Comparison of ENCODE assay signal across 18 cellular contexts in the genomic region with DNA sequence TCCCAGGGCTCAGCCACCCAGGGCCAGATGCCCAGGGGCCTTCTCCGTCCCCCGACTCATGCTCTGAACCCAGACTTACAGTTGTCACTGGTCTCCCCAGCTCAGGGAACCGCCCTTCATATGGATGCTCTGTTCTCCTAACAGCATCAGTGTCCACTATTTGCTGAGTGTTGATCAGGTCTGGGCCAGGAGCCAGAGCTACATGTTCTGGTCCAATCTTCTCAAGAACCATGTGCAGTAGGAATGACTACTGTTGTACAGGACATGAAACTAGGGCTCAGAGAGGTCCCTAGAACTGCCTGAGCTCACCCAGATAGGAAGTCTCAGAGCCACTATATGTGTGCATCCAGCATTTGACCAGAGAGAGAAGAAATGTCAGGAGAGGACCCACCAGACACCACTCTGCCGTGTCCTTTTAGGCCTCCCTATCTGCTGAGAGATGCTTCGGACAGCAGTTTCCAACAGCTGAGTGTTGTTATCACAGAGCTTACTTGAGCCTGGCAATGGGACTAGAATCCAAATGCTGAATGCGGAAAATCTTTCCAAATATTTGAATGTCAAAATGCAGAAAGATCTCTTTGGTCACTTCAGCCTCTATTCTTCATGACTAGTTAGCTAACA.
DNase-seq lines count a peak whose midpoint lies in the region; ATAC-seq and TF ChIP-seq lines count a peak whose summit lies in the region.
"Had no signal": no experiment of that assay in that cellular context is flagged by ENCODE, and none has a peak within 500 bp of the region (broad histone marks: within the 10 kb centered on the region; RNA-seq: fewer than 3 reads in every experiment).

No MANE protein-coding gene starts in this region.

- intact Hi-C loops in left ventricle myocardium inferior (cut with micrococcal nuclease) (no loop called here), ovary (cut with DNase I) (no loop called here)
- intact Hi-C loops in activated T-helper 1 cell treated with anti-CD3 and anti-CD28 coated beads, Interleukin-12 subunit alpha, Interleukin-12 subunit beta, Interleukin-2, Interleukin-4 antibody, amounts not matched to agents 30 ng/mL and 10 ng/mL and 1 ng/mL, durations not matched to agents 14 hours and 24 hours and 36 hours (cut with micrococcal nuclease) = no loop called here

- CTCF ChIA-PET in activated CD8-positive, alpha-beta memory T cell treated with anti-CD3 and anti-CD28 coated beads, Interleukin-2, amount 10 ng/mL, durations not matched to agents 7 days and 5 days (lab: Charles Lee) = no interaction called here

- no peak for TF ChIP-seq CTCF in left ventricle myocardium inferior (IDR thresholded peaks at IDR 0.05; ENCODE audit: borderline replicate concordance)
- TF ChIP-seq CTCF in parathyroid adenoma (IDR thresholded peaks at IDR 0.05) = no peak
- TF ChIP-seq CTCF in ovary (IDR thresholded peaks at IDR 0.05) = no peak

- H3K4me3 ChIP-seq in left ventricle myocardium inferior (peak overlapping the region; percentile 27), parathyroid adenoma (ENCODE audit: low read depth, low read length) (no peak overlapping the region), ovary (no peak overlapping the region)
- H3K4me3 ChIP-seq: cardiac muscle cell had no signal

- no peak overlapping the region for H2AFZ ChIP-seq in parathyroid adenoma

- no peaks in the 10 kb centered on the region for H3K36me3 Mint-ChIP-seq in activated CD8-positive, alpha-beta memory T cell treated with anti-CD3 and anti-CD28 coated beads, Interleukin-2, amount 10 ng/mL, durations not matched to agents 7 days and 5 days
- no peaks in the 10 kb centered on the region for H3K36me3 Mint-ChIP-seq in activated T-helper 1 cell treated with anti-CD3 and anti-CD28 coated beads, Interleukin-12 subunit alpha, Interleukin-12 subunit beta, Interleukin-2, Interleukin-4 antibody, amounts not matched to agents 30 ng/mL and 10 ng/mL and 1 ng/mL, durations not matched to agents 14 hours and 24 hours and 36 hours (ENCODE audit: low read depth)
- H3K36me3 Mint-ChIP-seq: activated naive CD8-positive, alpha-beta T cell treated with anti-CD3 and anti-CD28 coated beads for 36 hours had no signal

- no peaks in the 10 kb centered on the region for H3K36me3 ChIP-seq in left ventricle myocardium inferior
- H3K36me3 ChIP-seq in parathyroid adenoma (ENCODE audit: control insufficient read depth, insufficient read depth, low read length) = no peaks in the 10 kb centered on the region
- H3K36me3 ChIP-seq in ovary = no peaks in the 10 kb centered on the region
- H3K36me3 ChIP-seq: cardiac muscle cell, neutrophil had no signal

- H3K4me3 Mint-ChIP-seq in activated CD8-positive, alpha-beta memory T cell treated with anti-CD3 and anti-CD28 coated beads, Interleukin-2, amount 10 ng/mL, durations not matched to agents 7 days and 5 days = no peak overlapping the region
- no peak overlapping the region for H3K4me3 Mint-ChIP-seq in activated T-helper 1 cell treated with anti-CD3 and anti-CD28 coated beads, Interleukin-12 subunit alpha, Interleukin-12 subunit beta, Interleukin-2, Interleukin-4 antibody, amounts not matched to agents 30 ng/mL and 10 ng/mL and 1 ng/mL, durations not matched to agents 14 hours and 24 hours and 36 hours
- H3K4me3 Mint-ChIP-seq: activated naive CD8-positive, alpha-beta T cell treated with anti-CD3 and anti-CD28 coated beads for 36 hours; effector memory CD8-positive, alpha-beta T cell; type B pancreatic cell had no signal

- no peaks in the 10 kb centered on the region for H3K4me1 Mint-ChIP-seq in activated CD8-positive, alpha-beta memory T cell treated with anti-CD3 and anti-CD28 coated beads, Interleukin-2, amount 10 ng/mL, durations not matched to agents 7 days and 5 days
- H3K4me1 Mint-ChIP-seq in activated T-helper 1 cell treated with anti-CD3 and anti-CD28 coated beads, Interleukin-12 subunit alpha, Interleukin-12 subunit beta, Interleukin-2, Interleukin-4 antibody, amounts not matched to agents 30 ng/mL and 10 ng/mL and 1 ng/mL, durations not matched to agents 14 hours and 24 hours and 36 hours (ENCODE audit: low read depth) = no peaks in the 10 kb centered on the region
- H3K4me1 Mint-ChIP-seq: activated naive CD8-positive, alpha-beta T cell treated with anti-CD3 and anti-CD28 coated beads for 36 hours had no signal

- no peaks in the 10 kb centered on the region for H3K9me3 Mint-ChIP-seq in activated CD8-positive, alpha-beta memory T cell treated with anti-CD3 and anti-CD28 coated beads, Interleukin-2, amount 10 ng/mL, durations not matched to agents 7 days and 5 days (ENCODE audit: low read depth)
- H3K9me3 Mint-ChIP-seq in activated T-helper 1 cell treated with anti-CD3 and anti-CD28 coated beads, Interleukin-12 subunit alpha, Interleukin-12 subunit beta, Interleukin-2, Interleukin-4 antibody, amounts not matched to agents 30 ng/mL and 10 ng/mL and 1 ng/mL, durations not matched to agents 14 hours and 24 hours and 36 hours = no peaks in the 10 kb centered on the region
- H3K9me3 Mint-ChIP-seq: activated naive CD8-positive, alpha-beta T cell treated with anti-CD3 and anti-CD28 coated beads for 36 hours; effector memory CD8-positive, alpha-beta T cell; type B pancreatic cell had no signal

- H3K27ac Mint-ChIP-seq in activated CD8-positive, alpha-beta memory T cell treated with anti-CD3 and anti-CD28 coated beads, Interleukin-2, amount 10 ng/mL, durations not matched to agents 7 days and 5 days = no peak overlapping the region
- no peak overlapping the region for H3K27ac Mint-ChIP-seq in activated T-helper 1 cell treated with anti-CD3 and anti-CD28 coated beads, Interleukin-12 subunit alpha, Interleukin-12 subunit beta, Interleukin-2, Interleukin-4 antibody, amounts not matched to agents 30 ng/mL and 10 ng/mL and 1 ng/mL, durations not matched to agents 14 hours and 24 hours and 36 hours
- H3K27ac Mint-ChIP-seq: activated naive CD8-positive, alpha-beta T cell treated with anti-CD3 and anti-CD28 coated beads for 36 hours; effector memory CD8-positive, alpha-beta T cell; type B pancreatic cell had no signal

- H3K27me3 Mint-ChIP-seq in activated CD8-positive, alpha-beta memory T cell treated with anti-CD3 and anti-CD28 coated beads, Interleukin-2, amount 10 ng/mL, durations not matched to agents 7 days and 5 days = no peaks in the 10 kb centered on the region
- no peaks in the 10 kb centered on the region for H3K27me3 Mint-ChIP-seq in activated T-helper 1 cell treated with anti-CD3 and anti-CD28 coated beads, Interleukin-12 subunit alpha, Interleukin-12 subunit beta, Interleukin-2, Interleukin-4 antibody, amounts not matched to agents 30 ng/mL and 10 ng/mL and 1 ng/mL, durations not matched to agents 14 hours and 24 hours and 36 hours (ENCODE audit: insufficient read depth)
- H3K27me3 Mint-ChIP-seq: activated naive CD8-positive, alpha-beta T cell treated with anti-CD3 and anti-CD28 coated beads for 36 hours; effector memory CD8-positive, alpha-beta T cell; type B pancreatic cell had no signal

- H3K4me2 ChIP-seq in parathyroid adenoma (ENCODE audit: low read length) = no peak overlapping the region

- H3K79me2 ChIP-seq in parathyroid adenoma = peaks cover 24% of the 10 kb centered on the region

- peak; percentile 22 for DNase-seq in activated CD8-positive, alpha-beta memory T cell treated with anti-CD3 and anti-CD28 coated beads, Interleukin-2, amount 50 U/mL, for 48 hours
- no peak for DNase-seq in activated CD8-positive, alpha-beta memory T cell treated with anti-CD3 and anti-CD28 coated beads, Interleukin-2, amount 10 ng/mL, durations not matched to agents 7 days and 5 days
- peak; percentile 56 for DNase-seq in left ventricle myocardium inferior
- peak; percentile 37 for DNase-seq in ureter (ENCODE audit: low spot score)
- no peak for DNase-seq in activated T-helper 1 cell treated with anti-CD3 and anti-CD28 coated beads, Interleukin-12 subunit alpha, Interleukin-12 subunit beta, Interleukin-2, Interleukin-4 antibody, amounts not matched to agents 30 ng/mL and 10 ng/mL and 1 ng/mL, durations not matched to agents 14 hours and 24 hours and 36 hours (ENCODE audit: low spot score)
- DNase-seq in ovary = no peak
- DNase-seq: 8988T; activated CD4-positive, alpha-beta T cell treated with anti-CD3 and anti-CD28 coated beads for 4 hours; activated naive CD8-positive, alpha-beta T cell treated with anti-CD3 and anti-CD28 coated beads for 36 hours; activated T-cell treated with anti-CD3 and anti-CD28 coated beads for 4 hours; effector memory CD8-positive, alpha-beta T cell; mesendoderm; NCI-H2029 treated with DMSO at 0.1 percent for 48 hours had no signal

- no peak for TF ChIP-seq EP300 in ovary (IDR thresholded peaks at IDR 0.05)

- ATAC-seq in activated CD8-positive, alpha-beta memory T cell treated with anti-CD3 and anti-CD28 coated beads, Interleukin-2, amount 10 ng/mL, durations not matched to agents 7 days and 5 days = no peak
- ATAC-seq in GM21423 (IDR thresholded peaks at IDR 0.05; ENCODE audit: unreplicated experiment) = no peak
- ATAC-seq: effector memory CD8-positive, alpha-beta T cell had no signal

- WGBS in ovary, 3 donors = 52 to 60% (median 52%) methylated on average over 6 of the region's 6 CpGs

- no peak for TF ChIP-seq POLR2A in ovary (IDR thresholded peaks at IDR 0.05)

- H3K27ac ChIP-seq in left ventricle myocardium inferior (replicated peaks) = peak overlapping the region; percentile 98
- H3K27ac ChIP-seq in parathyroid adenoma = peak overlapping the region; percentile 24
- no peak overlapping the region for H3K27ac ChIP-seq in ovary
- H3K27ac ChIP-seq: cardiac muscle cell, neutrophil had no signal

- H3K4me1 ChIP-seq in left ventricle myocardium inferior = peaks cover 74% of the 10 kb centered on the region
- peaks cover 16% of the 10 kb centered on the region for H3K4me1 ChIP-seq in parathyroid adenoma
- peaks cover 11% of the 10 kb centered on the region for H3K4me1 ChIP-seq in ovary (ENCODE audit: insufficient read depth)

- peaks cover 4% of the 10 kb centered on the region for H3K9me3 ChIP-seq in left ventricle myocardium inferior (replicated peaks)
- H3K9me3 ChIP-seq in parathyroid adenoma (ENCODE audit: control insufficient read depth, low read length) = no peaks in the 10 kb centered on the region
- no peaks in the 10 kb centered on the region for H3K9me3 ChIP-seq in ovary
- H3K9me3 ChIP-seq: neutrophil had no signal

- H3K27me3 ChIP-seq in left ventricle myocardium inferior (ENCODE audit: low read depth) (no peaks in the 10 kb centered on the region), parathyroid adenoma (ENCODE audit: control insufficient read depth, insufficient read depth, low read length) (no peaks in the 10 kb centered on the region), ovary (no peaks in the 10 kb centered on the region)
- H3K27me3 ChIP-seq: cardiac muscle cell, neutrophil had no signal

- no peak overlapping the region for H3K9ac ChIP-seq in parathyroid adenoma

Comparison
In these comparisons a context has a peak if more than half of its experiments do, and no peak if none do; other contexts are left out.
1. DNase-seq: peak in activated CD8-positive, alpha-beta memory T cell treated with anti-CD3 and anti-CD28 coated beads, Interleukin-2, amount 50 U/mL, for 48 hours (single experiment), left ventricle myocardium inferior (single experiment) and ureter (single experiment); none in activated CD8-positive, alpha-beta memory T cell treated with anti-CD3 and anti-CD28 coated beads, Interleukin-2, amount 10 ng/mL, durations not matched to agents 7 days and 5 days (single experiment), activated T-helper 1 cell treated with anti-CD3 and anti-CD28 coated beads, Interleukin-12 subunit alpha, Interleukin-12 subunit beta, Interleukin-2, Interleukin-4 antibody, amounts not matched to agents 30 ng/mL and 10 ng/mL and 1 ng/mL, durations not matched to agents 14 hours and 24 hours and 36 hours (single experiment) and ovary (0 of 5).
2. H3K27ac ChIP-seq: peak in left ventricle myocardium inferior (single experiment) and parathyroid adenoma (single experiment); none in ovary (0 of 2).